8 cellular contexts compared by ENCODE assay signal in the genomic region with DNA sequence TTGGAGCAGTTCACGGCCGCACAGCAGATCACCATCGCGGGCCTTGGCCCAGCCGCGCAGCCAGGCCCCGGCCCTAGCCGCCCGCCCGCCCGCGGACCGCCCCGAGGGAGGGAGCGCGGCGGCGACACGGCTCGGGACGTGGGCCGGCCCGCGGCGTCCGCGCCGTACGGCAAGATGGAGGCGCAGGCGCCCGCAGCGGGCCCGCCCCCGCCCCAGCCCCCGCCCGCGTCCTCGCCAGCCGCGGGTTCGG. TPM values are rescaled to one million over a fixed set of nuclear protein-coding genes. Genes with fewer than 3 reads are reported as not detected.
DNase-seq lines count a peak whose midpoint lies in the region; ATAC-seq lines count a peak whose summit lies in the region.

A gene with protein sequence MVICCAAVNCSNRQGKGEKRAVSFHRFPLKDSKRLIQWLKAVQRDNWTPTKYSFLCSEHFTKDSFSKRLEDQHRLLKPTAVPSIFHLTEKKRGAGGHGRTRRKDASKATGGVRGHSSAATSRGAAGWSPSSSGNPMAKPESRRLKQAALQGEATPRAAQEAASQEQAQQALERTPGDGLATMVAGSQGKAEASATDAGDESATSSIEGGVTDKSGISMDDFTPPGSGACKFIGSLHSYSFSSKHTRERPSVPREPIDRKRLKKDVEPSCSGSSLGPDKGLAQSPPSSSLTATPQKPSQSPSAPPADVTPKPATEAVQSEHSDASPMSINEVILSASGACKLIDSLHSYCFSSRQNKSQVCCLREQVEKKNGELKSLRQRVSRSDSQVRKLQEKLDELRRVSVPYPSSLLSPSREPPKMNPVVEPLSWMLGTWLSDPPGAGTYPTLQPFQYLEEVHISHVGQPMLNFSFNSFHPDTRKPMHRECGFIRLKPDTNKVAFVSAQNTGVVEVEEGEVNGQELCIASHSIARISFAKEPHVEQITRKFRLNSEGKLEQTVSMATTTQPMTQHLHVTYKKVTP (minus strand): TSS at position 176 of the 250 bp plus-strand sequence. CDS start 141 bp downstream, at position 35.

- no peaks in the 10 kb centered on the region for H3K9me3 ChIP-seq in MG63

- H3K4me3 ChIP-seq in H7 (ENCODE audit: insufficient read depth, low read depth, low read length) (peak within 1 kb of the TSS; percentile 97), MG63 (peak within 1 kb of the TSS; percentile 76)

- no peaks in the 10 kb centered on the region for H3K27me3 Mint-ChIP-seq in activated naive CD4-positive, alpha-beta T cell treated with anti-CD3 and anti-CD28 coated beads, Interleukin-2, amount 10 ng/mL, durations not matched to agents 7 days and 5 days

- CTCF ChIA-PET in activated naive CD4-positive, alpha-beta T cell treated with anti-CD3 and anti-CD28 coated beads, Interleukin-2, amount 10 ng/mL, durations not matched to agents 7 days and 5 days (lab: Charles Lee): no interaction called here

- no peaks in the 10 kb centered on the region for H3K27me3 ChIP-seq in H7 (ENCODE audit: control insufficient read depth, insufficient read depth, low read length)
- no peaks in the 10 kb centered on the region for H3K27me3 ChIP-seq in MG63

- DNase-seq in H7 (no peak), MG63 (no peak), Right ventricle myocardium superior (peak; percentile 84), posterior vena cava (ENCODE audit: low spot score) (peak; percentile 88), cortex of kidney (lab: John Stamatoyannopoulos, UW) (no peak), pons (ENCODE audit: low spot score) (no peak)
- DNase-seq in activated naive CD4-positive, alpha-beta T cell treated with anti-CD3 and anti-CD28 coated beads, Interleukin-2, amount 10 ng/mL, durations not matched to agents 7 days and 5 days: peak; percentile 64

- intact Hi-C loops in Right ventricle myocardium superior (cut with DNase I): no loop called here
- intact Hi-C loops in posterior vena cava (cut with DNase I): no loop called here

- H3K36me3 Mint-ChIP-seq in activated naive CD4-positive, alpha-beta T cell treated with anti-CD3 and anti-CD28 coated beads, Interleukin-2, amount 10 ng/mL, durations not matched to agents 7 days and 5 days: peaks cover 35% of the 10 kb centered on the region

- H3K4me1 Mint-ChIP-seq in activated naive CD4-positive, alpha-beta T cell treated with anti-CD3 and anti-CD28 coated beads, Interleukin-2, amount 10 ng/mL, durations not matched to agents 7 days and 5 days: peaks cover 49% of the 10 kb centered on the region

- H3K36me3 ChIP-seq in H7 (replicated peaks; ENCODE audit: control insufficient read depth, insufficient read depth, low read length) (peaks cover 12% of the 10 kb centered on the region), MG63 (peaks cover 54% of the 10 kb centered on the region)

- ATAC-seq in GM18498 (IDR thresholded peaks at IDR 0.05; ENCODE audit: unreplicated experiment): peak; percentile 65
- peak; percentile 80 for ATAC-seq in Right ventricle myocardium superior (ENCODE audit: poor library complexity)

- peak within 1 kb of the TSS; percentile 87 for H3K4me3 Mint-ChIP-seq in activated naive CD4-positive, alpha-beta T cell treated with anti-CD3 and anti-CD28 coated beads, Interleukin-2, amount 10 ng/mL, durations not matched to agents 7 days and 5 days

- H3K27ac Mint-ChIP-seq in activated naive CD4-positive, alpha-beta T cell treated with anti-CD3 and anti-CD28 coated beads, Interleukin-2, amount 10 ng/mL, durations not matched to agents 7 days and 5 days: peak within 1 kb of the TSS; percentile 94

- no peaks in the 10 kb centered on the region for H3K9me3 Mint-ChIP-seq in activated naive CD4-positive, alpha-beta T cell treated with anti-CD3 and anti-CD28 coated beads, Interleukin-2, amount 10 ng/mL, durations not matched to agents 7 days and 5 days

RNA-seq across cellular contexts. Expression of the gene that starts here (rescaled TPM):
- total RNA-seq in H7 (2014; rRNA removed; shearing (Covaris generic)): 120 and 121 TPM in 2 replicates
- total RNA-seq in MG63 (2014; rRNA removed; shearing (Covaris generic); ENCODE audit: low replicate concordance): 72.2 and 110 TPM in 2 replicates
- total RNA-seq in Right ventricle myocardium superior: 82.9 TPM
- total RNA-seq in posterior vena cava: 10 to 100 TPM; 31.2 to 32.1 TPM

Comparison
In these comparisons a context has a peak if more than half of its experiments do, and no peak if none do; other contexts are left out.
1. DNase-seq: peak in activated naive CD4-positive, alpha-beta T cell treated with anti-CD3 and anti-CD28 coated beads, Interleukin-2, amount 10 ng/mL, durations not matched to agents 7 days and 5 days (single experiment), Right ventricle myocardium superior (single experiment) and posterior vena cava (single experiment); none in H7 (single experiment), MG63 (single experiment), cortex of kidney (single experiment) and pons (single experiment).